In the genomic region with DNA sequence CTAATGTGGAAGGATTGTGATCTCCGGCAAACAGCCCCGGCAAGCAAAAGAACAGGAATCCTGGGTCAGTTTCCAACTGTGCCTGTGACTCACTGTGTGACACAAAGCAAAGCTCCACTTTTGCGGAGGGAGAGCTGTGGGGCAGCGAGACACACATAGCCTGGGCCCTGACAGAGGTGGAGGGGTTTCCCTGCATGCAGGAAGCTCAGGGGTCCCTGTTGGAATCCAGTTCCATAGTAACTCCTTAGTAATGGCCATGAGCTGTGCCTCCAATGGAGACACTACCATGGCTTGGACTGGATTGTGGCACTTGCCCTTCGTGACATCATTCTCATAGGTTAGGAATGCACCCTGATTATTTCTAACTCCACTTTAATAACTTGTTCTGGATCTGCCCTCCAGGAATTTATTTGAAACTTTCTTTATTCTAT, we compare ENCODE assay signal across 13 cellular contexts. TPM values are rescaled to one million over a fixed set of nuclear protein-coding genes. Genes with fewer than 3 reads are reported as not detected.
DNase-seq lines count a peak whose midpoint lies in the region; ATAC-seq, FAIRE-seq and TF ChIP-seq lines count a peak whose summit lies in the region.
"Had no signal": no experiment of that assay in that cellular context is flagged by ENCODE, and none has a peak within 500 bp of the region (broad histone marks: within the 10 kb centered on the region; RNA-seq: fewer than 3 reads in every experiment).

No MANE protein-coding gene starts in this region.

- no peak overlapping the region for H3K4me3 Mint-ChIP-seq in natural killer cell
- no peak overlapping the region for H3K4me3 Mint-ChIP-seq in natural killer cell treated with Interleukin-12 subunit alpha and Interleukin-12 subunit beta and Interleukin-15 and Interleukin-18, amount 100 ng/mL, for 72 hours
- H3K4me3 Mint-ChIP-seq in mesothelial cell of epicardium = no peak overlapping the region
- H3K4me3 Mint-ChIP-seq: dendritic cell treated with granulocyte-macrophage colony-stimulating factor and Interleukin-4, amounts not matched to agents 40 ng/mL and 50 ng/mL, for 4 days had no signal

- peak overlapping the region; percentile 63 to 96 for H3K27ac Mint-ChIP-seq in natural killer cell
- peak overlapping the region in 1 of 2 donors; percentile 93 for H3K27ac Mint-ChIP-seq in natural killer cell treated with Interleukin-12 subunit alpha and Interleukin-12 subunit beta and Interleukin-15 and Interleukin-18, amount 100 ng/mL, for 72 hours
- peak overlapping the region; percentile 60 for H3K27ac Mint-ChIP-seq in mesothelial cell of epicardium
- H3K27ac Mint-ChIP-seq: dendritic cell treated with granulocyte-macrophage colony-stimulating factor and Interleukin-4, amounts not matched to agents 40 ng/mL and 50 ng/mL, for 4 days had no signal

- H3K36me3 Mint-ChIP-seq in natural killer cell (no peaks in the 10 kb centered on the region), mesothelial cell of epicardium (peaks cover 2% of the 10 kb centered on the region)
- peaks cover 4% of the 10 kb centered on the region for H3K36me3 Mint-ChIP-seq in natural killer cell treated with Interleukin-12 subunit alpha and Interleukin-12 subunit beta and Interleukin-15 and Interleukin-18, amount 100 ng/mL, for 72 hours

- H3K36me3 ChIP-seq in bronchial epithelial cell (ENCODE audit: control insufficient read depth, insufficient read depth, low read length) = no peaks in the 10 kb centered on the region
- H3K36me3 ChIP-seq: BLaER1, upper lobe of right lung had no signal

- H3K4me1 Mint-ChIP-seq in natural killer cell (peaks cover 12 to 22% of the 10 kb centered on the region in 2 donors), mesothelial cell of epicardium (peaks cover 14% of the 10 kb centered on the region)
- peaks cover 22 to 34% of the 10 kb centered on the region in 2 donors for H3K4me1 Mint-ChIP-seq in natural killer cell treated with Interleukin-12 subunit alpha and Interleukin-12 subunit beta and Interleukin-15 and Interleukin-18, amount 100 ng/mL, for 72 hours (ENCODE audit: low read depth in 2 of 2)

- ATAC-seq in natural killer cell (no peak), HG03196 (IDR thresholded peaks at IDR 0.05; ENCODE audit: unreplicated experiment) (no peak)
- no peak for ATAC-seq in natural killer cell treated with Interleukin-12 subunit alpha and Interleukin-12 subunit beta and Interleukin-15 and Interleukin-18, amount 100 ng/mL, for 72 hours
- ATAC-seq: upper lobe of right lung had no signal

- H3K4me3 ChIP-seq in bronchial epithelial cell (ENCODE audit: low read depth, low read length) = no peak overlapping the region
- H3K4me3 ChIP-seq: BLaER1, upper lobe of right lung had no signal

- peaks cover 1% of the 10 kb centered on the region for H3K27me3 ChIP-seq in bronchial epithelial cell (ENCODE audit: control insufficient read depth, insufficient read depth, low read length)
- H3K27me3 ChIP-seq: BLaER1, upper lobe of right lung had no signal

- DNase-seq in natural killer cell (no peak), bronchial epithelial cell (ENCODE audit: low read depth) (peak; percentile 34), mesothelial cell of epicardium (ENCODE audit: low spot score in 2 of 2, unreplicated experiment in 2 of 2) (no peak), NCI-H510A treated with DMSO at 0.1 percent for 48 hours (lab: John Stamatoyannopoulos, UW) (no peak), GM10266 (ENCODE audit: extremely low spot score) (no peak)
- DNase-seq in natural killer cell treated with Interleukin-12 subunit alpha and Interleukin-12 subunit beta and Interleukin-15 and Interleukin-18, amount 100 ng/mL, for 72 hours (ENCODE audit: low spot score) = no peak
- no peak for DNase-seq in NK-92 treated with Interleukin-12 subunit alpha and Interleukin-12 subunit beta, amount 100 ng/mL, for 24 hours (lab: John Stamatoyannopoulos, UW)
- DNase-seq: islet precursor cell, NCI-H2081, upper lobe of right lung had no signal

- no peak for TF ChIP-seq CTCF in natural killer cell (IDR thresholded peaks at IDR 0.05)
- TF ChIP-seq CTCF in bronchial epithelial cell (IDR thresholded peaks at IDR 0.05; ENCODE audit: insufficient read depth, low read length, severe bottlenecking) = no peak
- no peak for TF ChIP-seq CTCF in mesothelial cell of epicardium (IDR thresholded peaks at IDR 0.05; ENCODE audit: unreplicated experiment)
- TF ChIP-seq CTCF in GM10266 (IDR thresholded peaks at IDR 0.05; ENCODE audit: control insufficient read depth, insufficient read depth, low read depth, missing control alignments) = no peak

- H3K27me3 Mint-ChIP-seq in natural killer cell (ENCODE audit: low read depth in 2 of 2) (no peaks in the 10 kb centered on the region), mesothelial cell of epicardium (ENCODE audit: low read depth) (no peaks in the 10 kb centered on the region)
- peaks cover 3 to 6% of the 10 kb centered on the region in 2 donors for H3K27me3 Mint-ChIP-seq in natural killer cell treated with Interleukin-12 subunit alpha and Interleukin-12 subunit beta and Interleukin-15 and Interleukin-18, amount 100 ng/mL, for 72 hours

- no peak for FAIRE-seq in bronchial epithelial cell (lab: Jason Lieb, UNC)

- intact Hi-C loops in natural killer cell (cut with micrococcal nuclease) = no loop called here

- H3K9me3 Mint-ChIP-seq in natural killer cell (no peaks in the 10 kb centered on the region), mesothelial cell of epicardium (peaks cover 9% of the 10 kb centered on the region)
- no peaks in the 10 kb centered on the region for H3K9me3 Mint-ChIP-seq in natural killer cell treated with Interleukin-12 subunit alpha and Interleukin-12 subunit beta and Interleukin-15 and Interleukin-18, amount 100 ng/mL, for 72 hours

RNA-seq across cellular contexts. Expression of a gene that starts 47.0 kb away (rescaled TPM):
- total RNA-seq in natural killer cell (100 to 1,000 TPM in 1 of 3 donors, 10 to 100 TPM in 2; 62.2 to 135 (median 78.5) TPM), bronchial epithelial cell (19.2 and 31.7 TPM in 2 replicates), mesothelial cell of epicardium (134 to 147 TPM (median 146 TPM) in 3 replicates)
- 10 to 100 TPM; 15.4 to 16.9 TPM for total RNA-seq in natural killer cell treated with Interleukin-12 subunit alpha and Interleukin-12 subunit beta and Interleukin-15 and Interleukin-18, amount 100 ng/mL, for 72 hours
